In the genomic region with DNA sequence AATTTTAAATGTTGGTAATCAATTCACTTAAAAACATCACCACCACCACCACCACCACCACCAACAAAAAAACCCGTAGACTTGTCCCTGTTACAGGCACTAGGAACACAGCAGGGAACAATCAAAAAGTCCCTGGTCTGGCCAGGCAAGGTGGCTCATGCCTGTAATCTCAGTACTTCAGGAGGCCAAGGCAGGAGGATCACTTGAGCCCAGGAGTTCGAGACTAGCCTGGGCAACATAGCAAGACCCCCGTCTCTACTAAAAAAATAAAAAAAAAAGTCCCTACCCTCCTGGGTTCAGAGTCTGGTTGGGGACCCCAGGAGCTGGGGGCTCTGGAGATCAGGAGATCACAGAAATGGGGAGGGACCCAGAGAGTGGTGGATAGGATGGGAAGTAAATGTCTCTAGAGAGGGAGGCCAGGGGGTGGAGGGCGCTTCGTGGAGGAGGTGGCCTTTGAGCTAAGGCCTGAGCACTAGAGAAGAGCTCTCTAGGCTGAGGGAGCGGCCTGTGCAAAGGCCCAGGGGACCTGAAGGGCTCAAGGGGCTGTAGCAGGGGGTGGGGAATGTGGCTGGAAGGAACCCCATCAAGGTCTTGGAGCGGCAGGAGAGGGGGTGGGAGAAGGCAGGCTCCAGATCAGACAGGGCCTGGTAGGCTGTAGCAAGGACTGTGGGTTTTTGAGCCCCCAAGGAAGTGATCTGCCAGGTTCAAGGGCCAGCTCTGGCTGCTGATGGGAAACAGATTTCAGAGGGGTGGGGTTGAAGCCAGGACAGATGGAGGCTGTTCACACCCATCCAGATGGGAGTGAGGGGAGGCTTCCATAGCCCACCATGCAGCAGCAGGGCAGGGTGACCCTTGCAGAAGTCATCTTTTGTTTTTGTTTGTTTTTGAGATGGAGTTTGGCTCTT, we compare ENCODE assay signal across 15 cellular contexts. TPM values are rescaled to one million over a fixed set of nuclear protein-coding genes. Genes with fewer than 3 reads are reported as not detected.
DNase-seq lines count a peak whose midpoint lies in the region; ATAC-seq, FAIRE-seq and TF ChIP-seq lines count a peak whose summit lies in the region.
"Had no signal": no experiment of that assay in that cellular context is flagged by ENCODE, and none has a peak within 500 bp of the region (broad histone marks: within the 10 kb centered on the region; RNA-seq: fewer than 3 reads in every experiment).

No MANE protein-coding gene starts in this region.

- H3K27ac Mint-ChIP-seq in activated CD4-positive, alpha-beta T cell treated with anti-CD3 and anti-CD28 coated beads, Interleukin-2, amount 10 ng/mL, durations not matched to agents 7 days and 5 days = peak overlapping the region; percentile 72

- H3K14ac ChIP-seq in IMR-90 (replicated peaks; ENCODE audit: low read depth, low read length) (no peak overlapping the region), neuronal stem cell (ENCODE audit: low read length) (no peak overlapping the region)

- H3K18ac ChIP-seq in IMR-90 (ENCODE audit: low read depth, low read length) (no peak overlapping the region), neuronal stem cell (ENCODE audit: low read length) (peak overlapping the region; percentile 80)

- H3K23ac ChIP-seq in IMR-90 (ENCODE audit: low read depth, low read length) (no peak overlapping the region), neuronal stem cell (ENCODE audit: low read depth, low read length, poor library complexity) (peak overlapping the region; percentile 61)

- H2BK120ac ChIP-seq in IMR-90 (ENCODE audit: low read depth, low read length) (no peak overlapping the region), neuronal stem cell (ENCODE audit: low read depth, low read length) (no peak overlapping the region)

- no peak overlapping the region for H3K56ac ChIP-seq in IMR-90 (ENCODE audit: extremely low read depth, insufficient read depth, low read length)

- H2BK15ac ChIP-seq in IMR-90 (ENCODE audit: low read depth, low read length) = no peak overlapping the region
- no peak overlapping the region for H2BK15ac ChIP-seq in neuronal stem cell (ENCODE audit: low read length)

- peak overlapping the region; percentile 92 for H2AK9ac ChIP-seq in IMR-90 (replicated peaks; ENCODE audit: low read depth, low read length, poor library complexity)

- H3K4me3 Mint-ChIP-seq in activated CD4-positive, alpha-beta T cell treated with anti-CD3 and anti-CD28 coated beads, Interleukin-2, amount 10 ng/mL, durations not matched to agents 7 days and 5 days = no peak overlapping the region
- H3K4me3 Mint-ChIP-seq: nephron had no signal

- no peak overlapping the region for H2BK20ac ChIP-seq in IMR-90 (ENCODE audit: low read depth, low read length)

- H3K4me3 ChIP-seq in IMR-90 (ENCODE audit: insufficient read depth, low read depth, low read length) (no peak overlapping the region), GM12878 (no peak overlapping the region), neuronal stem cell (ENCODE audit: low read length in 2 of 2) (no peak overlapping the region)
- H3K4me3 ChIP-seq: lower lobe of right lung had no signal

- H4K5ac ChIP-seq in IMR-90 (ENCODE audit: low read depth, low read length) = no peak overlapping the region

- peaks cover 19% of the 10 kb centered on the region for H3K36me3 ChIP-seq in IMR-90 (ENCODE audit: control insufficient read depth, insufficient read depth, low read length)
- peaks cover 16 to 26% of the 10 kb centered on the region in 2 experiments; a peak in 3 of 4 replicates for H3K36me3 ChIP-seq in GM12878 (ENCODE audit: control insufficient read depth in 2 of 2, insufficient read depth in 2 of 2, low read length in 1 of 2)
- no peaks in the 10 kb centered on the region for H3K36me3 ChIP-seq in neuronal stem cell (replicated peaks in 1 of 2; ENCODE audit: control insufficient read depth in 2 of 2, insufficient read depth in 2 of 2, low read length in 2 of 2)

- dilution Hi-C loops in IMR-90 (cut with HindIII; ENCODE audit: low sequenced_read_pairs, unreplicated experiment) = no loop called here

- no peaks in the 10 kb centered on the region for H3K79me1 ChIP-seq in IMR-90 (ENCODE audit: low read depth in 1 of 2, low read length in 2 of 2)
- H3K79me1 ChIP-seq in neuronal stem cell (ENCODE audit: low read depth, low read length) = no peaks in the 10 kb centered on the region

- TF ChIP-seq RAD21 in IMR-90 (IDR thresholded peaks at IDR 0.05; ENCODE audit: low read length) (no peak), GM12878 (IDR thresholded peaks at IDR 0.05; ENCODE audit: insufficient read depth, low read depth, low read length) (no peak)

- POLR2A ChIA-PET in activated CD4-positive, alpha-beta T cell treated with anti-CD3 and anti-CD28 coated beads, Interleukin-2, amount 10 ng/mL, durations not matched to agents 7 days and 5 days (lab: Charles Lee) = interaction anchor here (0.6 kb wide), 1 partner anchor 127 kb away, joined by 6 read pairs; no protein-coding TSS in a partner anchor
- POLR2A ChIA-PET in IMR-90 (lab: Charles Lee; ENCODE audit: unreplicated experiment) (no interaction called here), GM12878 (lab: Charles Lee) (interaction anchor here (0.6 to 6.0 kb wide), 2 partner anchors 45 to 55 kb away, joined by 4 to 53 read pairs; no protein-coding TSS in a partner anchor)

- in situ Hi-C loops in IMR-90 (cut with MboI; ENCODE audit: low sequenced_read_pairs) = loop anchor here (5.0 kb wide), 1 partner anchor 78 kb away; no protein-coding TSS in a partner anchor
- in situ Hi-C loops in GM12878 (cut with MboI) = loop anchor here (5.0 kb wide), 1 partner anchor 78 kb away; no protein-coding TSS in a partner anchor

- no peak for DNase-seq in activated CD4-positive, alpha-beta T cell treated with anti-CD3 and anti-CD28 coated beads, Interleukin-2, amount 10 ng/mL, durations not matched to agents 7 days and 5 days
- no peak for DNase-seq in activated CD4-positive, alpha-beta T cell treated with anti-CD3 and anti-CD28 coated beads, Interleukin-2, amount 50 U/mL, for 48 hours
- no peak for DNase-seq in IMR-90
- no peak for DNase-seq in GM12878 (ENCODE audit: low read depth, low spot score)
- DNase-seq in neuronal stem cell (ENCODE audit: low spot score) = no peak
- no peak for DNase-seq in kidney glomerular epithelial cell (lab: John Stamatoyannopoulos, UW)
- DNase-seq in epidermal melanocyte (ENCODE audit: insufficient read length, low spot score) = no peak
- DNase-seq in posterior vena cava (ENCODE audit: low spot score) = no peak
- DNase-seq: activated CD4-positive, CD25-positive, alpha-beta regulatory T cell treated with anti-CD3 and anti-CD28 coated beads, Interleukin-2, amount 50 U/mL, for 72 hours; cortex of kidney; EL; lower lobe of right lung; NCI-H1417; retina had no signal

- intact Hi-C loops in IMR-90 (cut with micrococcal nuclease) (loop anchor here (5.0 kb wide), 1 partner anchor 188 kb away; a partner anchor contains a TSS), GM12878 (cut with micrococcal nuclease; ENCODE audit: unreplicated experiment) (loop anchor here (5.0 to 10.0 kb wide), 2 partner anchors 63 to 220 kb away; a partner anchor contains a TSS), posterior vena cava (cut with DNase I) (loop anchor here in 1 of 2 donors (5.0 kb wide), 1 partner anchor 78 kb away; no protein-coding TSS in a partner anchor)

- H3K4ac ChIP-seq in IMR-90 (ENCODE audit: low read depth, low read length) (no peak overlapping the region), neuronal stem cell (ENCODE audit: low read length) (no peak overlapping the region)

- H3K4me1 Mint-ChIP-seq in activated CD4-positive, alpha-beta T cell treated with anti-CD3 and anti-CD28 coated beads, Interleukin-2, amount 10 ng/mL, durations not matched to agents 7 days and 5 days = peaks cover 59% of the 10 kb centered on the region

- H2BK12ac ChIP-seq in neuronal stem cell (ENCODE audit: low read length) = no peak overlapping the region

- H3K9me3 Mint-ChIP-seq in activated CD4-positive, alpha-beta T cell treated with anti-CD3 and anti-CD28 coated beads, Interleukin-2, amount 10 ng/mL, durations not matched to agents 7 days and 5 days = no peaks in the 10 kb centered on the region
- H3K9me3 Mint-ChIP-seq: nephron had no signal

- ATAC-seq in IMR-90 (ENCODE audit: low read depth) (no peak), GM12878 (no peak)
- ATAC-seq: lower lobe of right lung had no signal

- no peak for TF ChIP-seq EP300 in GM12878 (IDR thresholded peaks at IDR 0.05; ENCODE audit: borderline replicate concordance in 1 of 2, control insufficient read depth in 1 of 2, low read depth in 2 of 2, low read length in 2 of 2)

- H3K9ac ChIP-seq in IMR-90 (ENCODE audit: low read depth, low read length) = no peak overlapping the region
- H3K9ac ChIP-seq in GM12878 (ENCODE audit: control insufficient read depth, insufficient read depth, low read length) = no peak overlapping the region
- no peak overlapping the region for H3K9ac ChIP-seq in neuronal stem cell (ENCODE audit: low read depth, low read length, poor library complexity)

- H3K4me2 ChIP-seq in IMR-90 (ENCODE audit: low read depth, low read length) = no peak overlapping the region
- H3K4me2 ChIP-seq in GM12878 (ENCODE audit: control insufficient read depth, insufficient read depth) = no peak overlapping the region
- H3K4me2 ChIP-seq in neuronal stem cell (ENCODE audit: insufficient read depth, low read length, poor library complexity, severe bottlenecking) = no peak overlapping the region

- CTCF ChIA-PET in activated CD4-positive, alpha-beta T cell treated with anti-CD3 and anti-CD28 coated beads, Interleukin-2, amount 10 ng/mL, durations not matched to agents 7 days and 5 days (lab: Charles Lee) = interaction anchor here (0.6 to 7.3 kb wide), 5 partner anchors 12 to 80 kb away, joined by 3 to 91 read pairs (median 5); no protein-coding TSS in a partner anchor
- CTCF ChIA-PET in IMR-90 (lab: Yijun Ruan, JAX) = interaction anchor here (4.4 kb wide), 1 partner anchor 81 kb away, joined by 27 read pairs; no protein-coding TSS in a partner anchor
- CTCF ChIA-PET in GM12878 (lab: Yijun Ruan, JAX) = interaction anchor here (0.7 to 7.9 kb wide), 4 partner anchors 19 to 81 kb away, joined by 3 to 161 read pairs (median 4); no protein-coding TSS in a partner anchor

- H3K27me3 ChIP-seq in IMR-90 (ENCODE audit: control insufficient read depth, insufficient read depth, low read length) (no peaks in the 10 kb centered on the region), GM12878 (replicated peaks in 1 of 2; ENCODE audit: control insufficient read depth in 2 of 2, insufficient read depth in 2 of 2, low read length in 1 of 2) (no peaks in the 10 kb centered on the region), neuronal stem cell (ENCODE audit: control insufficient read depth in 3 of 3, insufficient read depth in 3 of 3, low read depth in 1 of 3, low read length in 3 of 3) (no peaks in the 10 kb centered on the region)

- H2BK5ac ChIP-seq in IMR-90 (ENCODE audit: low read depth, low read length, poor library complexity, severe bottlenecking) = no peak overlapping the region
- no peak overlapping the region for H2BK5ac ChIP-seq in neuronal stem cell (ENCODE audit: low read length)

- BruUV-seq in IMR-90 (replicated peaks; lab: Mats Ljungman, UMichigan) = no TSS peak
- no TSS peak for BruUV-seq in GM12878 (replicated peaks; lab: Mats Ljungman, UMichigan)

- FAIRE-seq in GM12878 (lab: Jason Lieb, UNC) = no peak

- RAD21 ChIA-PET in GM12878 (lab: Charles Lee; ENCODE audit: unreplicated experiment) = interaction anchor here (0.6 to 12.7 kb wide), 4 partner anchors 36 to 80 kb away, joined by 3 to 116 read pairs (median 12); no protein-coding TSS in a partner anchor

- TF ChIP-seq CTCF in IMR-90 (conservative IDR thresholded peaks at IDR 0.05; ENCODE audit: low read depth, low read length) (no peak), GM12878 (IDR thresholded peaks at IDR 0.05 in 2 of 3, conservative IDR thresholded peaks at IDR 0.05 in 1 of 3; ENCODE audit: control insufficient read depth in 2 of 3, extremely low read depth in 1 of 3, insufficient read depth in 1 of 3, low read depth in 3 of 3, low read length in 3 of 3) (no peak)

- H2AK5ac ChIP-seq in IMR-90 (ENCODE audit: low read depth, low read length) (no peak overlapping the region), neuronal stem cell (ENCODE audit: low read depth, low read length) (peak overlapping the region; percentile 47)

- H3K9me3 ChIP-seq in IMR-90 (ENCODE audit: control insufficient read depth, insufficient read depth, low read length) (no peaks in the 10 kb centered on the region), GM12878 (replicated peaks; ENCODE audit: control insufficient read depth, insufficient read depth, low read length) (no peaks in the 10 kb centered on the region), neuronal stem cell (replicated peaks in 1 of 2; ENCODE audit: control insufficient read depth in 2 of 2, insufficient read depth in 1 of 2, low read depth in 1 of 2, low read length in 2 of 2) (no peaks in the 10 kb centered on the region)
- H3K9me3 ChIP-seq: lower lobe of right lung had no signal

- H3K9me1 ChIP-seq in IMR-90 (ENCODE audit: insufficient read depth, low read length) = no peaks in the 10 kb centered on the region

- H3K27ac ChIP-seq in IMR-90 (ENCODE audit: insufficient read depth, low read length) = no peak overlapping the region
- H3K27ac ChIP-seq in GM12878 (ENCODE audit: control insufficient read depth, insufficient read depth) = peak overlapping the region; percentile 41
- no peak overlapping the region for H3K27ac ChIP-seq in neuronal stem cell (replicated peaks; ENCODE audit: low read length)
- H3K27ac ChIP-seq: lower lobe of right lung had no signal

- H4K20me1 ChIP-seq in IMR-90 (ENCODE audit: insufficient read depth, low read length) = no peaks in the 10 kb centered on the region
- no peaks in the 10 kb centered on the region for H4K20me1 ChIP-seq in GM12878 (ENCODE audit: control insufficient read depth, insufficient read depth)

- H3K79me2 ChIP-seq in GM12878 (ENCODE audit: control insufficient read depth, insufficient read depth, low read length) = no peaks in the 10 kb centered on the region

- TF ChIP-seq POLR2A in IMR-90 (IDR thresholded peaks at IDR 0.05; ENCODE audit: low read depth, low read length) (no peak), GM12878 (IDR thresholded peaks at IDR 0.05; ENCODE audit: low read depth, low read length) (no peak)

- WGBS in IMR-90 (ENCODE audit: extremely low coverage in 2 of 2, insufficient read length in 1 of 2), 2 experiments = no CpG with 5 or more reads among the region's 7 CpGs
- WGBS in GM12878 (ENCODE audit: insufficient coverage, insufficient replicate concordance, low lambda C conversion rate, missing lambda C conversion rate) = 91% methylated on average over 7 of the region's 7 CpGs
- WGBS in neuronal stem cell (ENCODE audit: extremely low coverage in 2 of 2, insufficient read length in 2 of 2, insufficient replicate concordance in 1 of 2), 2 donors = no CpG with 5 or more reads among the region's 7 CpGs

- no peaks in the 10 kb centered on the region for H3K27me3 Mint-ChIP-seq in activated CD4-positive, alpha-beta T cell treated with anti-CD3 and anti-CD28 coated beads, Interleukin-2, amount 10 ng/mL, durations not matched to agents 7 days and 5 days

- H2AFZ ChIP-seq in IMR-90 (replicated peaks; ENCODE audit: low read length, poor library complexity) (no peak overlapping the region), GM12878 (ENCODE audit: control insufficient read depth, low read depth, low read length) (no peak overlapping the region), neuronal stem cell (ENCODE audit: low read length) (no peak overlapping the region)

- H3K36me3 Mint-ChIP-seq in activated CD4-positive, alpha-beta T cell treated with anti-CD3 and anti-CD28 coated beads, Interleukin-2, amount 10 ng/mL, durations not matched to agents 7 days and 5 days (ENCODE audit: low read depth) = peaks cover 50% of the 10 kb centered on the region

- H4K91ac ChIP-seq in IMR-90 (ENCODE audit: insufficient read depth, low read depth, low read length) (no peak overlapping the region), neuronal stem cell (ENCODE audit: low read depth, low read length, poor library complexity) (no peak overlapping the region)

- H3K4me1 ChIP-seq in IMR-90 (ENCODE audit: control insufficient read depth, insufficient read depth, low read length) (no peaks in the 10 kb centered on the region; the same call in 1 of the 2 replicates), GM12878 (ENCODE audit: control insufficient read depth, insufficient read depth, low read length) (peaks cover 48% of the 10 kb centered on the region), neuronal stem cell (ENCODE audit: control insufficient read depth in 2 of 2, insufficient read depth in 1 of 2, low read depth in 1 of 2, low read length in 2 of 2) (peaks cover 8 to 15% of the 10 kb centered on the region in 2 donors)

- H4K8ac ChIP-seq in IMR-90 (ENCODE audit: low read depth in 2 of 2, low read length in 2 of 2) = no peak overlapping the region
- no peak overlapping the region for H4K8ac ChIP-seq in neuronal stem cell (ENCODE audit: low read depth, low read length)

- SMC1A ChIA-PET in GM12878 (lab: Charles Lee; ENCODE audit: uncharacterized antibody, unreplicated experiment) = interaction anchor here (1.1 to 16.0 kb wide), 4 partner anchors 24 to 81 kb away, joined by 3 to 191 read pairs (median 4); no protein-coding TSS in a partner anchor

RNA-seq across cellular contexts. Expression of a gene that starts 24.8 kb away (rescaled TPM):
- total RNA-seq in activated CD4-positive, alpha-beta T cell treated with anti-CD3 and anti-CD28 coated beads, Interleukin-2, amount 10 ng/mL, durations not matched to agents 7 days and 5 days = 10 to 100 TPM; 34.0 to 41.9 TPM
- 16.3 and 18.1 TPM in 2 replicates for total RNA-seq in IMR-90 (2012; rRNA removed)
- 8.1 and 9.0 TPM in 2 replicates for polyA plus RNA-seq in IMR-90 (2012; rRNA removed)
- 5.3 and 6.3 TPM in 2 replicates for polyA plus RNA-seq in IMR-90 (2012; cell fraction: cytosol; rRNA removed)
- polyA plus RNA-seq in IMR-90 (2012; cell fraction: nucleus; rRNA removed; ENCODE audit: low replicate concordance) = 8.3 and 19.1 TPM in 2 replicates
- 112 and 115 TPM in 2 replicates for total RNA-seq in GM12878 (2013; cell fraction: nucleolus; rRNA removed)
- 9.3 and 10.4 TPM in 2 replicates for total RNA-seq in GM12878 (2014; rRNA removed)
- 12.2 and 12.9 TPM in 2 replicates for total RNA-seq in GM12878 (2014; rRNA removed; fragmentation: Illumina TruSeq; extraction: Trizol)
- total RNA-seq in GM12878 (2021) = 14.5 and 16.9 TPM in 2 replicates
- polyA plus RNA-seq in GM12878 (2011; ENCODE audit: low read depth) = 7.0 TPM
- 8.9 and 12.2 TPM in 2 replicates for polyA plus RNA-seq in GM12878 (2011; rRNA removed)
- polyA plus RNA-seq in GM12878 (2011; cell fraction: cytosol; rRNA removed) = 10.3 and 11.2 TPM in 2 replicates
- 19.0 and 22.1 TPM in 2 replicates for polyA plus RNA-seq in GM12878 (2011; cell fraction: nucleus; rRNA removed)
- 5.5 and 8.2 TPM in 2 replicates for polyA plus RNA-seq in GM12878 (2012)
- 10.0 TPM in 2 replicates for polyA plus RNA-seq in GM12878 (2014; fragmentation: Illumina TruSeq; extraction: Trizol)
- polyA plus RNA-seq in GM12878 (2014; fragmentation: Nextera tagmentation; extraction: Ambion mirVana) = 1 to 10 TPM; 1.4 to 1.7 TPM
- polyA plus RNA-seq in GM12878 (2014; rRNA removed) = 7.7 and 11.8 TPM in 2 replicates
- polyA plus RNA-seq in GM12878 (2016; fragmentation: Nextera tagmentation; extraction: Ambion mirVana) = 1 to 10 TPM; 4.4 to 4.9 TPM
- 43.6 and 46.2 TPM in 2 replicates for polyA minus RNA-seq in GM12878 (2011; rRNA and poly(A)+ RNA removed)
- 9.2 and 10.8 TPM in 2 replicates for polyA minus RNA-seq in GM12878 (2011; cell fraction: cytosol; rRNA and poly(A)+ RNA removed)
- polyA minus RNA-seq in GM12878 (2011; cell fraction: nucleus; rRNA and poly(A)+ RNA removed) = 50.2 and 76.0 TPM in 2 replicates
- polyA plus RNA-seq in neuronal stem cell (2013, experiment 1 of 2) = 4.5 TPM
- 4.2 TPM for polyA plus RNA-seq in neuronal stem cell (2013, experiment 2 of 2)
- 10 to 100 TPM; 74.9 to 96.7 TPM for total RNA-seq in posterior vena cava

RNA-seq across cellular contexts. Expression of a gene that starts 38.2 kb away (rescaled TPM):
- total RNA-seq in activated CD4-positive, alpha-beta T cell treated with anti-CD3 and anti-CD28 coated beads, Interleukin-2, amount 10 ng/mL, durations not matched to agents 7 days and 5 days = 100 to 1,000 TPM; 167 to 190 TPM
- 4.3 and 5.0 TPM in 2 replicates for total RNA-seq in IMR-90 (2012; rRNA removed)
- 8.6 and 8.9 TPM in 2 replicates for polyA plus RNA-seq in IMR-90 (2012; rRNA removed)
- 6.3 and 11.9 TPM in 2 replicates for polyA plus RNA-seq in IMR-90 (2012; cell fraction: cytosol; rRNA removed)
- polyA plus RNA-seq in IMR-90 (2012; cell fraction: nucleus; rRNA removed; ENCODE audit: low replicate concordance) = 4.3 and 6.7 TPM in 2 replicates
- 88.1 and 95.5 TPM in 2 replicates for total RNA-seq in GM12878 (2013; cell fraction: nucleolus; rRNA removed)
- total RNA-seq in GM12878 (2014; rRNA removed) = 33.0 and 39.9 TPM in 2 replicates
- total RNA-seq in GM12878 (2014; rRNA removed; fragmentation: Illumina TruSeq; extraction: Trizol) = 22.4 and 24.4 TPM in 2 replicates
- 78.8 and 87.2 TPM in 2 replicates for total RNA-seq in GM12878 (2021)
- polyA plus RNA-seq in GM12878 (2011; ENCODE audit: low read depth) = 22.2 TPM
- 35.0 and 66.4 TPM in 2 replicates for polyA plus RNA-seq in GM12878 (2011; rRNA removed)
- 84.0 and 115 TPM in 2 replicates for polyA plus RNA-seq in GM12878 (2011; cell fraction: cytosol; rRNA removed)
- polyA plus RNA-seq in GM12878 (2011; cell fraction: nucleus; rRNA removed) = 23.9 and 33.3 TPM in 2 replicates
- polyA plus RNA-seq in GM12878 (2012) = 50.4 and 50.7 TPM in 2 replicates
- 15.0 and 32.4 TPM in 2 replicates for polyA plus RNA-seq in GM12878 (2014; fragmentation: Illumina TruSeq; extraction: Trizol)
- polyA plus RNA-seq in GM12878 (2014; fragmentation: Nextera tagmentation; extraction: Ambion mirVana) = 10 to 100 TPM; 10.1 to 11.6 TPM
- 47.3 and 53.1 TPM in 2 replicates for polyA plus RNA-seq in GM12878 (2014; rRNA removed)
- polyA plus RNA-seq in GM12878 (2016; fragmentation: Nextera tagmentation; extraction: Ambion mirVana) = 10 to 100 TPM; 34.8 to 47.5 TPM
- 44.6 and 88.0 TPM in 2 replicates for polyA minus RNA-seq in GM12878 (2011; rRNA and poly(A)+ RNA removed)
- 32.2 and 47.0 TPM in 2 replicates for polyA minus RNA-seq in GM12878 (2011; cell fraction: cytosol; rRNA and poly(A)+ RNA removed)
- polyA minus RNA-seq in GM12878 (2011; cell fraction: nucleus; rRNA and poly(A)+ RNA removed) = 11.2 and 26.9 TPM in 2 replicates
- 0.73 TPM for polyA plus RNA-seq in neuronal stem cell (2013, experiment 1 of 2)
- 0.68 TPM for polyA plus RNA-seq in neuronal stem cell (2013, experiment 2 of 2)
- 10 to 100 TPM; 37.6 to 38.1 TPM for total RNA-seq in posterior vena cava
